Comparison of ENCODE assay signal across 14 cellular contexts in genomic region chr2:177543007-177543760, GRCh38.
DNase-seq lines count a peak whose midpoint lies in the region; ATAC-seq and TF ChIP-seq lines count a peak whose summit lies in the region.
"Had no signal": no experiment of that assay in that cellular context is flagged by ENCODE, and none has a peak within 500 bp of the region (broad histone marks: within the 10 kb centered on the region; RNA-seq: fewer than 3 reads in every experiment).

No MANE protein-coding gene starts in this region.

- ATAC-seq in sciatic nerve, result peak; percentile 83
- ATAC-seq in GM18519 (IDR thresholded peaks at IDR 0.05; ENCODE audit: low FRiP score, unreplicated experiment), result no peak
- no peak for ATAC-seq in GM21360 (IDR thresholded peaks at IDR 0.05; ENCODE audit: unreplicated experiment)
- no peak for ATAC-seq in stimulated activated naive CD8-positive, alpha-beta T cell treated with anti-CD3 and anti-CD28 coated beads, Interleukin-15, amount 100 ng/mL, for 72 hours
- ATAC-seq: activated CD4-positive, alpha-beta T cell treated with anti-CD3 and anti-CD28 coated beads for 36 hours had no signal

- H3K4me1 Mint-ChIP-seq in stimulated activated naive CD8-positive, alpha-beta T cell treated with anti-CD3 and anti-CD28 coated beads, Interleukin-15, amount 100 ng/mL, for 72 hours, result no peaks in the 10 kb centered on the region

- H4K20me1 ChIP-seq in GM23248 (ENCODE audit: insufficient read depth) (no peaks in the 10 kb centered on the region), fibroblast of lung (ENCODE audit: control insufficient read depth, extremely low read depth, insufficient read depth, low read length) (no peaks in the 10 kb centered on the region)

- no peaks in the 10 kb centered on the region for H3K9me3 ChIP-seq in GM23248 (ENCODE audit: low read depth)
- H3K9me3 ChIP-seq in fibroblast of lung (ENCODE audit: control insufficient read depth, insufficient read depth, low read depth, low read length), result no peaks in the 10 kb centered on the region
- no peaks in the 10 kb centered on the region for H3K9me3 ChIP-seq in effector memory CD4-positive, alpha-beta T cell (ENCODE audit: control insufficient read depth, low read length)
- H3K9me3 ChIP-seq: Peyer's patch had no signal

- peaks cover 28% of the 10 kb centered on the region for H3F3A ChIP-seq in GM23248 (ENCODE audit: insufficient read depth)

- no peak overlapping the region for H3K4me3 ChIP-seq in GM23248
- H3K4me3 ChIP-seq in fibroblast of lung (replicated peaks in 1 of 4; ENCODE audit: control extremely low read depth in 1 of 4, insufficient read depth in 1 of 4, low read depth in 3 of 4, low read length in 4 of 4), result no peak overlapping the region
- no peak overlapping the region for H3K4me3 ChIP-seq in effector memory CD4-positive, alpha-beta T cell (ENCODE audit: insufficient read depth, low read depth, low read length, poor library complexity, severe bottlenecking)
- H3K4me3 ChIP-seq: Peyer's patch had no signal

- no peaks in the 10 kb centered on the region for H3K79me2 ChIP-seq in GM23248 (ENCODE audit: insufficient read depth)
- no peaks in the 10 kb centered on the region for H3K79me2 ChIP-seq in fibroblast of lung (ENCODE audit: control insufficient read depth, insufficient read depth, low read length)

- in situ Hi-C loops in GM23248 (cut with MboI), result no loop called here

- H3K4me2 ChIP-seq in GM23248 (ENCODE audit: unreplicated experiment), result peak overlapping the region; percentile 19
- H3K4me2 ChIP-seq in fibroblast of lung (ENCODE audit: extremely low read depth, insufficient read depth, low read length), result no peak overlapping the region

- no peak for TF ChIP-seq CTCF in fibroblast of lung (conservative IDR thresholded peaks at IDR 0.05 in 1 of 2, IDR thresholded peaks at IDR 0.05 in 1 of 2; ENCODE audit: low read depth in 1 of 2, low read length in 2 of 2)

- peak; percentile 86 for DNase-seq in GM23248
- DNase-seq in RPMI7951 (ENCODE audit: low read depth), result peak; percentile 76
- DNase-seq in fibroblast of lung (ENCODE audit: low read depth in 2 of 2), result peak; percentile 49 to 89
- peak; percentile 65 for DNase-seq in sciatic nerve (ENCODE audit: low spot score)
- DNase-seq in stimulated activated naive CD8-positive, alpha-beta T cell treated with anti-CD3 and anti-CD28 coated beads, Interleukin-15, amount 100 ng/mL, for 72 hours, result no peak
- DNase-seq in effector memory CD4-positive, alpha-beta T cell, result no peak
- DNase-seq: activated CD4-positive, alpha-beta T cell treated with anti-CD3 and anti-CD28 coated beads for 36 hours; activated naive CD4-positive, alpha-beta T cell treated with Interleukin-2 at 50 U/mL for 16 hours; H7; NCI-H146; Peyer's patch had no signal

- H3K27ac ChIP-seq in GM23248 (peak overlapping the region; percentile 46), fibroblast of lung (ENCODE audit: insufficient read depth, low read length) (no peak overlapping the region)
- H3K27ac ChIP-seq in effector memory CD4-positive, alpha-beta T cell (ENCODE audit: insufficient read depth, low read length, poor library complexity, severe bottlenecking), result no peak overlapping the region
- H3K27ac ChIP-seq: HL-60, Peyer's patch had no signal

- no peaks in the 10 kb centered on the region for H3K27me3 Mint-ChIP-seq in stimulated activated naive CD8-positive, alpha-beta T cell treated with anti-CD3 and anti-CD28 coated beads, Interleukin-15, amount 100 ng/mL, for 72 hours
- H3K27me3 Mint-ChIP-seq: activated CD4-positive, alpha-beta T cell treated with anti-CD3 and anti-CD28 coated beads for 36 hours had no signal

- no peaks in the 10 kb centered on the region for H3K36me3 ChIP-seq in GM23248 (ENCODE audit: low read depth)
- H3K36me3 ChIP-seq in fibroblast of lung (ENCODE audit: control insufficient read depth, insufficient read depth, low read length), result no peaks in the 10 kb centered on the region
- no peaks in the 10 kb centered on the region for H3K36me3 ChIP-seq in effector memory CD4-positive, alpha-beta T cell (ENCODE audit: control insufficient read depth, insufficient read depth, low read length)

- peak overlapping the region in 1 of 2 donors; percentile 19 for H3K27ac Mint-ChIP-seq in stimulated activated naive CD8-positive, alpha-beta T cell treated with anti-CD3 and anti-CD28 coated beads, Interleukin-15, amount 100 ng/mL, for 72 hours
- H3K27ac Mint-ChIP-seq: activated CD4-positive, alpha-beta T cell treated with anti-CD3 and anti-CD28 coated beads for 36 hours had no signal

- intact Hi-C loops in sciatic nerve (cut with DNase I), result no loop called here

- H3K9me2 ChIP-seq in GM23248 (ENCODE audit: insufficient read depth), result no peaks in the 10 kb centered on the region

- H3K27me3 ChIP-seq in GM23248 (replicated peaks; ENCODE audit: insufficient read depth) (no peaks in the 10 kb centered on the region), fibroblast of lung (ENCODE audit: control insufficient read depth, insufficient read depth, low read length) (no peaks in the 10 kb centered on the region)
- no peaks in the 10 kb centered on the region for H3K27me3 ChIP-seq in effector memory CD4-positive, alpha-beta T cell (replicated peaks; ENCODE audit: control insufficient read depth, insufficient read depth, low read length, poor library complexity, severe bottlenecking)
- H3K27me3 ChIP-seq: Peyer's patch had no signal

- H3K9ac ChIP-seq in GM23248 (no peak overlapping the region), fibroblast of lung (ENCODE audit: insufficient read depth, low read length) (no peak overlapping the region)

- H3K9me3 Mint-ChIP-seq in stimulated activated naive CD8-positive, alpha-beta T cell treated with anti-CD3 and anti-CD28 coated beads, Interleukin-15, amount 100 ng/mL, for 72 hours, result peaks cover 0 to 8% of the 10 kb centered on the region in 2 donors

- H3K4me1 ChIP-seq in GM23248 (ENCODE audit: insufficient read depth), result peaks cover 23% of the 10 kb centered on the region
- H3K4me1 ChIP-seq in fibroblast of lung (ENCODE audit: control insufficient read depth, extremely low read depth, insufficient read depth, low read length), result no peaks in the 10 kb centered on the region
- no peaks in the 10 kb centered on the region for H3K4me1 ChIP-seq in effector memory CD4-positive, alpha-beta T cell (ENCODE audit: control insufficient read depth, insufficient read depth, low read length, poor library complexity, severe bottlenecking)
- H3K4me1 ChIP-seq: Peyer's patch had no signal

- WGBS in GM23248 (ENCODE audit: low coverage in 1 of 2, low lambda C conversion rate in 2 of 2, missing lambda C conversion rate in 2 of 2), 2 experiments, result 74 to 80% methylated on average over 6 of the region's 6 CpGs

- H3K4me3 Mint-ChIP-seq in stimulated activated naive CD8-positive, alpha-beta T cell treated with anti-CD3 and anti-CD28 coated beads, Interleukin-15, amount 100 ng/mL, for 72 hours, result no peak overlapping the region
- H3K4me3 Mint-ChIP-seq: activated CD4-positive, alpha-beta T cell treated with anti-CD3 and anti-CD28 coated beads for 36 hours had no signal

- H2AFZ ChIP-seq in GM23248 (no peak overlapping the region), fibroblast of lung (ENCODE audit: low read length) (no peak overlapping the region)

Comparison
In these comparisons a context has a peak if more than half of its experiments do, and no peak if none do; other contexts are left out.
1. DNase-seq: peak in GM23248 (single experiment), RPMI7951 (single experiment), fibroblast of lung (2 of 2) and sciatic nerve (single experiment); none in stimulated activated naive CD8-positive, alpha-beta T cell treated with anti-CD3 and anti-CD28 coated beads, Interleukin-15, amount 100 ng/mL, for 72 hours (0 of 2) and effector memory CD4-positive, alpha-beta T cell (0 of 3).